19 cellular contexts compared by ENCODE assay signal in genomic region chr13:99652901-99653300, GRCh38. TPM values are rescaled to one million over a fixed set of nuclear protein-coding genes. Genes with fewer than 3 reads are reported as not detected.
A peak's percentile ranks its signal among the peaks of the same experiment; 100 is the strongest.
DNase-seq lines count a peak whose midpoint lies in the region; ATAC-seq and TF ChIP-seq lines count a peak whose summit lies in the region.
"Had no signal": no experiment of that assay in that cellular context is flagged by ENCODE, and none has a peak within 500 bp of the region (broad histone marks: within the 10 kb centered on the region; RNA-seq: fewer than 3 reads in every experiment).

No MANE protein-coding gene starts in this region.

- H3K27ac ChIP-seq in C4-2B (peak overlapping the region; percentile 2; the same call in 1 of the 2 replicates), neural progenitor cell (no peak overlapping the region), trophoblast cell (ENCODE audit: low read depth, low read length) (no peak overlapping the region)
- H3K27ac ChIP-seq: 22Rv1; BLaER1 treated with 17β-estradiol and CSF1 and Interleukin-3, amounts not matched to agents 10 nM and 100 nM; GM23248 had no signal

- no peak for ATAC-seq in activated CD4-positive, alpha-beta T cell treated with anti-CD3 and anti-CD28 coated beads for 36 hours
- ATAC-seq in T-helper 17 cell (no peak), GM19324 (IDR thresholded peaks at IDR 0.05; ENCODE audit: low FRiP score, unreplicated experiment) (no peak)
- ATAC-seq: HCT116 had no signal

- H3K27me3 Mint-ChIP-seq in activated CD4-positive, alpha-beta T cell treated with anti-CD3 and anti-CD28 coated beads for 36 hours, result no peaks in the 10 kb centered on the region
- H3K27me3 Mint-ChIP-seq in T-helper 17 cell (no peaks in the 10 kb centered on the region), neural progenitor cell (ENCODE audit: insufficient read depth, low read depth) (peaks cover 4% of the 10 kb centered on the region)
- H3K27me3 Mint-ChIP-seq: CD4-positive, alpha-beta memory T cell had no signal

- no peak overlapping the region for H3K18ac ChIP-seq in trophoblast cell (ENCODE audit: low read length)

- H3K36me3 Mint-ChIP-seq in activated CD4-positive, alpha-beta T cell treated with anti-CD3 and anti-CD28 coated beads for 36 hours (ENCODE audit: low read depth), result no peaks in the 10 kb centered on the region
- no peaks in the 10 kb centered on the region for H3K36me3 Mint-ChIP-seq in T-helper 17 cell (ENCODE audit: low read depth)
- no peaks in the 10 kb centered on the region for H3K36me3 Mint-ChIP-seq in neural progenitor cell

- peaks cover 28% of the 10 kb centered on the region for H3K4me1 Mint-ChIP-seq in activated CD4-positive, alpha-beta T cell treated with anti-CD3 and anti-CD28 coated beads for 36 hours
- H3K4me1 Mint-ChIP-seq in T-helper 17 cell, result peaks cover 22% of the 10 kb centered on the region
- H3K4me1 Mint-ChIP-seq in neural progenitor cell, result peaks cover 28% of the 10 kb centered on the region

- CTCF ChIA-PET in activated CD4-positive, alpha-beta T cell treated with anti-CD3 and anti-CD28 coated beads for 36 hours (lab: Charles Lee), result no interaction called here

- H2AFZ ChIP-seq in neural progenitor cell (replicated peaks) (no peak overlapping the region), trophoblast cell (ENCODE audit: insufficient read depth, low read length, poor library complexity) (no peak overlapping the region)
- H2AFZ ChIP-seq: GM23248 had no signal

- H4K12ac ChIP-seq in trophoblast cell (ENCODE audit: low read depth, low read length), result no peak overlapping the region

- no peaks in the 10 kb centered on the region for H3K36me3 ChIP-seq in neural progenitor cell
- H3K36me3 ChIP-seq in trophoblast cell (ENCODE audit: control insufficient read depth in 1 of 2, insufficient read depth in 2 of 2, low read length in 2 of 2), result no peaks in the 10 kb centered on the region
- H3K36me3 ChIP-seq: BE2C; BLaER1 treated with 17β-estradiol and CSF1 and Interleukin-3, amounts not matched to agents 10 nM and 100 nM had no signal

- H4K20me1 ChIP-seq in neural progenitor cell (ENCODE audit: low read depth), result no peaks in the 10 kb centered on the region

- no peak overlapping the region for H3K4me3 Mint-ChIP-seq in activated CD4-positive, alpha-beta T cell treated with anti-CD3 and anti-CD28 coated beads for 36 hours
- H3K4me3 Mint-ChIP-seq in T-helper 17 cell, result no peak overlapping the region
- H3K4me3 Mint-ChIP-seq in neural progenitor cell, result peak overlapping the region; percentile 3
- H3K4me3 Mint-ChIP-seq: CD4-positive, alpha-beta memory T cell; H9; HFFc6 had no signal

- WGBS in trophoblast cell (ENCODE audit: extremely low coverage, insufficient coverage, insufficient read length), result no CpG with 5 or more reads among the region's 3 CpGs

- no peak overlapping the region for H2BK5ac ChIP-seq in trophoblast cell (ENCODE audit: low read depth, low read length, poor library complexity)

- no peak overlapping the region for H3K4ac ChIP-seq in trophoblast cell (ENCODE audit: low read depth, low read length)

- no peaks in the 10 kb centered on the region for H3K9me3 Mint-ChIP-seq in activated CD4-positive, alpha-beta T cell treated with anti-CD3 and anti-CD28 coated beads for 36 hours (ENCODE audit: low read depth)
- H3K9me3 Mint-ChIP-seq in neural progenitor cell, result no peaks in the 10 kb centered on the region
- H3K9me3 Mint-ChIP-seq: CD4-positive, alpha-beta memory T cell; H9; HFFc6 had no signal

- no peaks in the 10 kb centered on the region for H3K9me3 ChIP-seq in T-helper 17 cell (ENCODE audit: control insufficient read depth, low read length, poor library complexity, severe bottlenecking)
- H3K9me3 ChIP-seq in neural progenitor cell (ENCODE audit: low read depth), result no peaks in the 10 kb centered on the region
- H3K9me3 ChIP-seq in trophoblast cell (ENCODE audit: insufficient read depth, low read depth, low read length), result peaks cover 4% of the 10 kb centered on the region
- H3K9me3 ChIP-seq: BE2C; BLaER1 treated with 17β-estradiol and CSF1 and Interleukin-3, amounts not matched to agents 10 nM and 100 nM had no signal

- H3K4me2 ChIP-seq in neural progenitor cell (no peak overlapping the region), trophoblast cell (ENCODE audit: low read length) (no peak overlapping the region)
- H3K4me2 ChIP-seq: BLaER1 treated with 17β-estradiol and CSF1 and Interleukin-3, amounts not matched to agents 10 nM and 100 nM had no signal

- POLR2A ChIA-PET in activated CD4-positive, alpha-beta T cell treated with anti-CD3 and anti-CD28 coated beads for 36 hours (lab: Charles Lee), result no interaction called here

- H3F3A ChIP-seq in neural progenitor cell (ENCODE audit: low read depth), result peaks cover 20% of the 10 kb centered on the region

- intact Hi-C loops in activated CD4-positive, alpha-beta T cell treated with anti-CD3 and anti-CD28 coated beads for 36 hours (cut with DNase I, micrococcal nuclease), result loop anchor here in 1 of 2 experiments (10.0 kb wide), 1 partner anchor 1472 kb away; no protein-coding TSS in a partner anchor

- peak overlapping the region; percentile 48 for H3K27ac Mint-ChIP-seq in activated CD4-positive, alpha-beta T cell treated with anti-CD3 and anti-CD28 coated beads for 36 hours
- H3K27ac Mint-ChIP-seq in T-helper 17 cell, result peak overlapping the region; percentile 84
- no peak overlapping the region for H3K27ac Mint-ChIP-seq in neural progenitor cell
- H3K27ac Mint-ChIP-seq: HFFc6 had no signal

- peaks cover 26% of the 10 kb centered on the region for H3K4me1 ChIP-seq in neural progenitor cell
- H3K4me1 ChIP-seq in trophoblast cell (ENCODE audit: control insufficient read depth in 1 of 2, insufficient read depth in 2 of 2, low read length in 2 of 2), result peaks cover 2 to 3% of the 10 kb centered on the region in 2 experiments
- H3K4me1 ChIP-seq: BE2C had no signal

- TF ChIP-seq CTCF in C4-2B (conservative IDR thresholded peaks at IDR 0.05) (no peak), neural progenitor cell (IDR thresholded peaks at IDR 0.05) (no peak)

- H3K79me2 ChIP-seq in neural progenitor cell (ENCODE audit: low read depth) (peaks cover 14% of the 10 kb centered on the region), trophoblast cell (ENCODE audit: control insufficient read depth, insufficient read depth, low read length, poor library complexity) (no peaks in the 10 kb centered on the region)

- H4K91ac ChIP-seq in trophoblast cell (ENCODE audit: low read depth, low read length), result no peak overlapping the region

- H3K9ac ChIP-seq in neural progenitor cell (no peak overlapping the region), trophoblast cell (ENCODE audit: low read length) (no peak overlapping the region)
- H3K9ac ChIP-seq: BLaER1 treated with 17β-estradiol and CSF1 and Interleukin-3, amounts not matched to agents 10 nM and 100 nM; GM23248 had no signal

- no peak overlapping the region for H2AK5ac ChIP-seq in trophoblast cell (ENCODE audit: low read length)

- no peak overlapping the region for H4K8ac ChIP-seq in trophoblast cell (ENCODE audit: low read depth, low read length)

- H3K4me3 ChIP-seq in neural progenitor cell, result no peak overlapping the region
- H3K4me3 ChIP-seq in trophoblast cell (ENCODE audit: low read depth, low read length), result no peak overlapping the region
- H3K4me3 ChIP-seq: BLaER1 treated with 17β-estradiol and CSF1 and Interleukin-3, amounts not matched to agents 10 nM and 100 nM; GM23248 had no signal

- no peak overlapping the region for H2BK120ac ChIP-seq in trophoblast cell (ENCODE audit: insufficient read depth, low read length, poor library complexity)

- H3K27me3 ChIP-seq in neural progenitor cell (no peaks in the 10 kb centered on the region), trophoblast cell (ENCODE audit: insufficient read depth, low read length) (peaks cover 3% of the 10 kb centered on the region)
- H3K27me3 ChIP-seq: BE2C had no signal

- H2BK12ac ChIP-seq in trophoblast cell (ENCODE audit: low read length), result no peak overlapping the region

- no peaks in the 10 kb centered on the region for H3K79me1 ChIP-seq in trophoblast cell (ENCODE audit: low read length)

- H3K14ac ChIP-seq in trophoblast cell (ENCODE audit: low read length), result no peak overlapping the region

- DNase-seq in activated CD4-positive, alpha-beta T cell treated with anti-CD3 and anti-CD28 coated beads for 36 hours, result no peak
- no peak for DNase-seq in activated CD4-positive, alpha-beta T cell treated with anti-CD3 and anti-CD28 coated beads for 1 hour
- DNase-seq in T-helper 17 cell (no peak), neural progenitor cell (ENCODE audit: low spot score) (no peak), trophoblast cell (no peak)
- DNase-seq: BE2C; Calu3; CD4-positive, alpha-beta memory T cell; COR-L47; DMS53; GF-D8; GM23248; H9; HFFc6 had no signal

- no peak overlapping the region for H3K23ac ChIP-seq in trophoblast cell (ENCODE audit: low read length)

RNA-seq across cellular contexts. Expression of gene CLYBL, which starts 46.4 kb away (rescaled TPM):
- total RNA-seq in activated CD4-positive, alpha-beta T cell treated with anti-CD3 and anti-CD28 coated beads for 36 hours, result 10 to 100 TPM; 11.3 TPM
- total RNA-seq in T-helper 17 cell (10 to 100 TPM; 12.8 to 14.5 TPM), neural progenitor cell (ENCODE audit: low replicate concordance) (12.1 and 14.2 TPM in 2 replicates)
- 3.1 and 3.5 TPM in 2 replicates for polyA plus RNA-seq in trophoblast cell (2013)
